In the genomic region with DNA sequence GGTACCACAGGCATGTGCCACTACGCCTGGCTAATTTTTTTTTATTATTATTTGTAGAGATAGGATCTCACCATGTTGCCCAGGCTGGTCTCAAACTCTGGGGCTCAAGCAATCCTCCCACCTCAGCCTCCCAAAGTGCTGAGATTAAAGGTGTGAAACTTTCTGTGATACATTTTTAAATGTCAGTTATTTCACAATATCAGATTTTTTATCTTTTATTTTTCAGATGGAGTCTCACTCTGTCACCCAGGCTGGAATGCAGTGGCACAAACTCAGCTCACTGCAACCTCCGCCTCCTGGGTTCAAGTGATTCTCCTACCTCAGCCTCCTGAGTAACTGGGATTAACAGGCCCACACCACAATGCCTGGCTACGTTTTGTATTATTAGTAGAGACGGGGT, we compare ENCODE assay signal across 6 cellular contexts. TPM values are rescaled to one million over a fixed set of nuclear protein-coding genes. Genes with fewer than 3 reads are reported as not detected.
DNase-seq lines count a peak whose midpoint lies in the region; ATAC-seq, FAIRE-seq and TF ChIP-seq lines count a peak whose summit lies in the region.
"Not testable (repeated sequence)": the region's sequence is repeated elsewhere in the genome, so short reads cannot be mapped to it uniquely, and the experiment has no call there.

No MANE protein-coding gene starts in this region.

- H3K79me2 ChIP-seq in KMS-11 (ENCODE audit: insufficient read depth, low read depth) (peaks cover 56% of the 10 kb centered on the region), astrocyte (ENCODE audit: insufficient read depth, low read length) (peaks cover 80% of the 10 kb centered on the region)
- not testable (repeated sequence) for H3K79me2 ChIP-seq in trophoblast cell (ENCODE audit: control insufficient read depth, insufficient read depth, low read length, poor library complexity)

- H3K27ac ChIP-seq in BLaER1; KMS-11; astrocyte (ENCODE audit: low read depth, low read length); trophoblast cell (ENCODE audit: low read depth, low read length): not testable (repeated sequence)

- DNase-seq in activated CD8-positive, alpha-beta T cell treated with anti-CD3 and anti-CD28 coated beads for 36 hours; astrocyte (ENCODE audit: low read depth); naive B cell; trophoblast cell: not testable (repeated sequence)

- H3K27ac Mint-ChIP-seq in activated CD8-positive, alpha-beta T cell treated with anti-CD3 and anti-CD28 coated beads for 36 hours; astrocyte (ENCODE audit: unreplicated experiment); naive B cell: not testable (repeated sequence)

- H4K20me1 ChIP-seq in BLaER1 (peaks cover 31% of the 10 kb centered on the region; the same call in 1 of the 2 replicates), astrocyte (ENCODE audit: insufficient read depth, low read length) (peaks cover 20% of the 10 kb centered on the region)
- H4K20me1 ChIP-seq in KMS-11 (ENCODE audit: insufficient read depth): not testable (repeated sequence)

- no CpG with 5 or more reads among the region's 4 CpGs for WGBS in trophoblast cell (ENCODE audit: extremely low coverage, insufficient coverage, insufficient read length)

- H2AK5ac ChIP-seq in trophoblast cell (ENCODE audit: low read length): not testable (repeated sequence)

- H3K9me3 Mint-ChIP-seq in activated CD8-positive, alpha-beta T cell treated with anti-CD3 and anti-CD28 coated beads for 36 hours; astrocyte (ENCODE audit: unreplicated experiment); naive B cell: not testable (repeated sequence)

- H3K4me3 Mint-ChIP-seq in activated CD8-positive, alpha-beta T cell treated with anti-CD3 and anti-CD28 coated beads for 36 hours: peak overlapping the region; percentile 100
- H3K4me3 Mint-ChIP-seq in astrocyte (ENCODE audit: unreplicated experiment) (peak overlapping the region; percentile 73), naive B cell (peak overlapping the region in 5 of 8 donors; percentile 12 to 97 (median 12))

- H2BK5ac ChIP-seq in trophoblast cell (ENCODE audit: low read depth, low read length, poor library complexity): not testable (repeated sequence)

- not testable (repeated sequence) for H2BK120ac ChIP-seq in trophoblast cell (ENCODE audit: insufficient read depth, low read length, poor library complexity)

- not testable (repeated sequence) for H3K9me3 ChIP-seq in BLaER1; astrocyte (ENCODE audit: insufficient read depth, low read depth, low read length); trophoblast cell (ENCODE audit: insufficient read depth, low read depth, low read length)

- not testable (repeated sequence) for H3K27me3 Mint-ChIP-seq in activated CD8-positive, alpha-beta T cell treated with anti-CD3 and anti-CD28 coated beads for 36 hours; astrocyte (ENCODE audit: low read depth, unreplicated experiment); naive B cell

- H3K4ac ChIP-seq in trophoblast cell (ENCODE audit: low read depth, low read length): peak overlapping the region; percentile 39

- H3K79me1 ChIP-seq in trophoblast cell (ENCODE audit: low read length): not testable (repeated sequence)

- H3K4me2 ChIP-seq in BLaER1 (peak overlapping the region; percentile 94), KMS-11 (peak overlapping the region; percentile 97; the same call in 1 of the 2 replicates), astrocyte (ENCODE audit: low read length) (peak overlapping the region; percentile 89)
- H3K4me2 ChIP-seq in trophoblast cell (ENCODE audit: low read length): not testable (repeated sequence)

- H3K4me1 Mint-ChIP-seq in activated CD8-positive, alpha-beta T cell treated with anti-CD3 and anti-CD28 coated beads for 36 hours (ENCODE audit: low read depth): peaks cover 36% of the 10 kb centered on the region
- H3K4me1 Mint-ChIP-seq in astrocyte (ENCODE audit: low read depth, unreplicated experiment): not testable (repeated sequence)
- H3K4me1 Mint-ChIP-seq in naive B cell: peaks cover 23 to 51% (median 26%) of the 10 kb centered on the region in 3 donors

- FAIRE-seq in astrocyte (lab: Jason Lieb, UNC): not testable (repeated sequence)

- not testable (repeated sequence) for H4K8ac ChIP-seq in trophoblast cell (ENCODE audit: low read depth, low read length)

- not testable (repeated sequence) for H2AFZ ChIP-seq in KMS-11 (ENCODE audit: low read depth); astrocyte (ENCODE audit: low read depth, low read length); trophoblast cell (ENCODE audit: insufficient read depth, low read length, poor library complexity)

- H3K9ac ChIP-seq in BLaER1: 0 out of 2 replicates have a peak overlapping the region, but pooled peaks have one; percentile 18
- H3K9ac ChIP-seq in KMS-11; astrocyte (ENCODE audit: low read length); trophoblast cell (ENCODE audit: low read length): not testable (repeated sequence)

- H3K4me1 ChIP-seq in BLaER1 (peaks cover 42% of the 10 kb centered on the region), KMS-11 (ENCODE audit: low read depth, poor library complexity, severe bottlenecking) (peaks cover 31% of the 10 kb centered on the region)
- not testable (repeated sequence) for H3K4me1 ChIP-seq in astrocyte (ENCODE audit: insufficient read depth, low read length); trophoblast cell (ENCODE audit: control insufficient read depth in 1 of 2, insufficient read depth in 2 of 2, low read length in 2 of 2)

- H4K91ac ChIP-seq in trophoblast cell (ENCODE audit: low read depth, low read length): not testable (repeated sequence)

- H3K27me3 ChIP-seq in BLaER1; KMS-11 (ENCODE audit: insufficient read depth, low read depth); astrocyte (ENCODE audit: insufficient read depth, low read length); trophoblast cell (ENCODE audit: insufficient read depth, low read length): not testable (repeated sequence)

- H3K14ac ChIP-seq in trophoblast cell (ENCODE audit: low read length): not testable (repeated sequence)

- H3K4me3 ChIP-seq in BLaER1; KMS-11 (IDR thresholded peaks at IDR 0.05; ENCODE audit: insufficient read depth, low read depth, low read length); astrocyte (ENCODE audit: insufficient read depth, low read depth, low read length); trophoblast cell (ENCODE audit: low read depth, low read length): not testable (repeated sequence)

- not testable (repeated sequence) for H3K23ac ChIP-seq in trophoblast cell (ENCODE audit: low read length)

- not testable (repeated sequence) for H4K12ac ChIP-seq in trophoblast cell (ENCODE audit: low read depth, low read length)

- not testable (repeated sequence) for H3K18ac ChIP-seq in trophoblast cell (ENCODE audit: low read length)

- CTCF ChIA-PET in activated CD8-positive, alpha-beta T cell treated with anti-CD3 and anti-CD28 coated beads for 36 hours (lab: Charles Lee): not testable (repeated sequence)

- H3K36me3 ChIP-seq in BLaER1: peaks cover 11% of the 10 kb centered on the region; the same call in 1 of the 2 replicates
- H3K36me3 ChIP-seq in KMS-11 (ENCODE audit: insufficient read depth); astrocyte (ENCODE audit: insufficient read depth, low read length); trophoblast cell (ENCODE audit: control insufficient read depth in 1 of 2, insufficient read depth in 2 of 2, low read length in 2 of 2): not testable (repeated sequence)

- intact Hi-C loops in activated CD8-positive, alpha-beta T cell treated with anti-CD3 and anti-CD28 coated beads for 36 hours (cut with micrococcal nuclease): loop anchor here (5.0 to 10.0 kb wide), 2 partner anchors 60 to 523 kb away; partner anchors contain the start of genes CENPK, PPWD1 and SREK1

- H2BK12ac ChIP-seq in trophoblast cell (ENCODE audit: low read length): not testable (repeated sequence)

- POLR2A ChIA-PET in activated CD8-positive, alpha-beta T cell treated with anti-CD3 and anti-CD28 coated beads for 36 hours (lab: Charles Lee): not testable (repeated sequence)

- ATAC-seq in activated CD8-positive, alpha-beta T cell treated with anti-CD3 and anti-CD28 coated beads for 36 hours; naive B cell (ENCODE audit: low read depth in 2 of 2): not testable (repeated sequence)

- not testable (repeated sequence) for TF ChIP-seq CTCF in KMS-11 (conservative IDR thresholded peaks at IDR 0.05; ENCODE audit: low read depth, low read length); activated CD8-positive, alpha-beta T cell treated with anti-CD3 and anti-CD28 coated beads for 36 hours (IDR thresholded peaks at IDR 0.05); astrocyte (IDR thresholded peaks at IDR 0.05; ENCODE audit: insufficient read depth, low read depth, low read length)

- not testable (repeated sequence) for H3K36me3 Mint-ChIP-seq in activated CD8-positive, alpha-beta T cell treated with anti-CD3 and anti-CD28 coated beads for 36 hours (ENCODE audit: low read depth); astrocyte (ENCODE audit: low read depth, unreplicated experiment); naive B cell

RNA-seq across cellular contexts. Expression of gene TRIM23, which starts 2.2 kb away (rescaled TPM):
- total RNA-seq in activated CD8-positive, alpha-beta T cell treated with anti-CD3 and anti-CD28 coated beads for 36 hours: 1 to 10 TPM; 6.8 to 7.0 TPM
- total RNA-seq in astrocyte: 14.6 and 16.8 TPM in 2 replicates
- polyA plus RNA-seq in naive B cell (ENCODE audit: low read depth in 6 of 6): 10 to 100 TPM; 16.0 to 21.5 (median 18.6) TPM
- 4.8 and 5.3 TPM in 2 replicates for polyA plus RNA-seq in trophoblast cell (2013)

RNA-seq across cellular contexts. Expression of gene SHLD3, which starts 2.9 kb away (rescaled TPM):
- 1 to 10 TPM; 4.1 to 5.2 TPM for total RNA-seq in activated CD8-positive, alpha-beta T cell treated with anti-CD3 and anti-CD28 coated beads for 36 hours
- total RNA-seq in astrocyte: 2.4 and 2.7 TPM in 2 replicates
- 1 to 10 TPM; 3.6 to 8.8 (median 5.5) TPM for polyA plus RNA-seq in naive B cell (ENCODE audit: low read depth in 6 of 6)
- 2.7 and 3.1 TPM in 2 replicates for polyA plus RNA-seq in trophoblast cell (2013)

RNA-seq across cellular contexts. Expression of gene TRAPPC13, which starts 2.9 kb away (rescaled TPM):
- 10 to 100 TPM; 18.0 to 22.1 TPM for total RNA-seq in activated CD8-positive, alpha-beta T cell treated with anti-CD3 and anti-CD28 coated beads for 36 hours
- 14.7 and 16.3 TPM in 2 replicates for total RNA-seq in astrocyte
- 10 to 100 TPM; 16.2 to 21.7 (median 18.4) TPM for polyA plus RNA-seq in naive B cell (ENCODE audit: low read depth in 6 of 6)
- polyA plus RNA-seq in trophoblast cell (2013): 9.6 and 10.1 TPM in 2 replicates

RNA-seq across cellular contexts. Expression of gene PPWD1, which starts 58.9 kb away (rescaled TPM):
- total RNA-seq in activated CD8-positive, alpha-beta T cell treated with anti-CD3 and anti-CD28 coated beads for 36 hours: 10 to 100 TPM; 33.8 to 37.8 TPM
- 20.4 and 21.4 TPM in 2 replicates for total RNA-seq in astrocyte
- 10 to 100 TPM; 18.2 to 32.7 (median 25.9) TPM for polyA plus RNA-seq in naive B cell (ENCODE audit: low read depth in 6 of 6)
- polyA plus RNA-seq in trophoblast cell (2013): 27.3 and 28.8 TPM in 2 replicates

RNA-seq across cellular contexts. Expression of gene CENPK, which starts 59.0 kb away (rescaled TPM):
- total RNA-seq in activated CD8-positive, alpha-beta T cell treated with anti-CD3 and anti-CD28 coated beads for 36 hours: 10 to 100 TPM; 70.9 to 79.2 TPM
- total RNA-seq in astrocyte: 5.6 and 7.0 TPM in 2 replicates
- 10 to 100 TPM in 3 of 6 donors, 1 to 10 TPM in 3; 5.7 to 13.3 (median 10.8) TPM for polyA plus RNA-seq in naive B cell (ENCODE audit: low read depth in 6 of 6)
- 27.5 and 30.6 TPM in 2 replicates for polyA plus RNA-seq in trophoblast cell (2013)

Comparison
In these comparisons a context has a peak if more than half of its experiments do, and no peak if none do; other contexts are left out.
1. H3K4me3 Mint-ChIP-seq: peak in every context shown above with its lines; median percentile 100 in activated CD8-positive, alpha-beta T cell treated with anti-CD3 and anti-CD28 coated beads for 36 hours; 73 in astrocyte; 12 in naive B cell.